Comparison of ENCODE assay signal across 6 cellular contexts in genomic region chr22:38372665-38373064, GRCh38. TPM values are rescaled to one million over a fixed set of nuclear protein-coding genes. Genes with fewer than 3 reads are reported as not detected.
DNase-seq lines count a peak whose midpoint lies in the region; ATAC-seq, FAIRE-seq and TF ChIP-seq lines count a peak whose summit lies in the region.
"Not testable (repeated sequence)": the region's sequence is repeated elsewhere in the genome, so short reads cannot be mapped to it uniquely, and the experiment has no call there.

No MANE protein-coding gene starts in this region.

- CTCF ChIA-PET in Calu3 (lab: Charles Lee): not testable (repeated sequence)
- CTCF ChIA-PET in GM12878 (lab: Yijun Ruan, JAX): interaction anchor here (0.7 kb wide), 1 partner anchor 320 kb away, joined by 3 read pairs; no protein-coding TSS in a partner anchor

- H3K4me1 ChIP-seq in GM12878 (ENCODE audit: control insufficient read depth, insufficient read depth, low read length): peaks cover 10% of the 10 kb centered on the region

- RAD21 ChIA-PET in GM12878 (lab: Charles Lee; ENCODE audit: unreplicated experiment): not testable (repeated sequence)

- DNase-seq in Calu3; GM12878 (ENCODE audit: low read depth, low spot score); immature natural killer cell; naive B cell: not testable (repeated sequence)
- DNase-seq in OCI-M1 (lab: John Stamatoyannopoulos, UW): peak; percentile 7

- H3K9ac ChIP-seq in GM12878 (ENCODE audit: control insufficient read depth, insufficient read depth, low read length): not testable (repeated sequence)

- H3K27me3 Mint-ChIP-seq in Calu3 (ENCODE audit: unreplicated experiment); immature natural killer cell (ENCODE audit: low read depth in 3 of 3); naive B cell; stimulated activated memory B cell treated with anti-CD40 and anti-IgM and Interleukin-4, amounts not matched to agents 10 μg/mL and 1 μg/mL and 100 μg/mL, for 72 hours: not testable (repeated sequence)

- BruUV-seq in Calu3 (replicated peaks; lab: Mats Ljungman, UMichigan): not testable (repeated sequence)
- BruUV-seq in GM12878 (replicated peaks; lab: Mats Ljungman, UMichigan): TSS peak; percentile 6

- not testable (repeated sequence) for TF ChIP-seq POLR2A in GM12878 (IDR thresholded peaks at IDR 0.05; ENCODE audit: low read depth, low read length)

- TF ChIP-seq RAD21 in GM12878 (IDR thresholded peaks at IDR 0.05; ENCODE audit: insufficient read depth, low read depth, low read length): not testable (repeated sequence)

- intact Hi-C loops in Calu3 (cut with micrococcal nuclease; ENCODE audit: unreplicated experiment); GM12878 (cut with micrococcal nuclease; ENCODE audit: unreplicated experiment): not testable (repeated sequence)

- POLR2A ChIA-PET in GM12878 (lab: Charles Lee): not testable (repeated sequence)

- H3K36me3 ChIP-seq in GM12878 (ENCODE audit: control insufficient read depth in 2 of 2, insufficient read depth in 2 of 2, low read length in 1 of 2): not testable (repeated sequence)

- H3K4me3 Mint-ChIP-seq in Calu3 (ENCODE audit: low read depth, unreplicated experiment); immature natural killer cell; naive B cell; stimulated activated memory B cell treated with anti-CD40 and anti-IgM and Interleukin-4, amounts not matched to agents 10 μg/mL and 1 μg/mL and 100 μg/mL, for 72 hours: not testable (repeated sequence)

- H3K9me3 Mint-ChIP-seq in Calu3 (ENCODE audit: low read depth, unreplicated experiment) (peaks cover 11% of the 10 kb centered on the region), naive B cell (peaks cover 0 to 14% (median 11%) of the 10 kb centered on the region in 7 donors)
- H3K9me3 Mint-ChIP-seq in immature natural killer cell; stimulated activated memory B cell treated with anti-CD40 and anti-IgM and Interleukin-4, amounts not matched to agents 10 μg/mL and 1 μg/mL and 100 μg/mL, for 72 hours: not testable (repeated sequence)

- SMC1A ChIA-PET in GM12878 (lab: Charles Lee; ENCODE audit: uncharacterized antibody, unreplicated experiment): not testable (repeated sequence)

- not testable (repeated sequence) for H3K79me2 ChIP-seq in GM12878 (ENCODE audit: control insufficient read depth, insufficient read depth, low read length)

- FAIRE-seq in GM12878 (lab: Jason Lieb, UNC): not testable (repeated sequence)

- peaks cover 19% of the 10 kb centered on the region for H3K36me3 Mint-ChIP-seq in Calu3 (ENCODE audit: insufficient read depth, unreplicated experiment)
- peaks cover 0 to 11% (median 4%) of the 10 kb centered on the region in 3 donors for H3K36me3 Mint-ChIP-seq in immature natural killer cell
- peaks cover 16 to 20% of the 10 kb centered on the region in 2 donors for H3K36me3 Mint-ChIP-seq in naive B cell
- peaks cover 52% of the 10 kb centered on the region for H3K36me3 Mint-ChIP-seq in stimulated activated memory B cell treated with anti-CD40 and anti-IgM and Interleukin-4, amounts not matched to agents 10 μg/mL and 1 μg/mL and 100 μg/mL, for 72 hours

- H2AFZ ChIP-seq in GM12878 (ENCODE audit: control insufficient read depth, low read depth, low read length): not testable (repeated sequence)

- WGBS in GM12878 (ENCODE audit: insufficient coverage, insufficient replicate concordance, low lambda C conversion rate, missing lambda C conversion rate): 65% methylated on average over 4 of the region's 4 CpGs

- H3K4me1 Mint-ChIP-seq in Calu3 (ENCODE audit: low read depth, unreplicated experiment): not testable (repeated sequence)
- H3K4me1 Mint-ChIP-seq in immature natural killer cell (peaks cover 37 to 44% of the 10 kb centered on the region in 2 donors), naive B cell (peaks cover 23 to 61% (median 44%) of the 10 kb centered on the region in 3 donors)
- peaks cover 58% of the 10 kb centered on the region for H3K4me1 Mint-ChIP-seq in stimulated activated memory B cell treated with anti-CD40 and anti-IgM and Interleukin-4, amounts not matched to agents 10 μg/mL and 1 μg/mL and 100 μg/mL, for 72 hours

- H3K27ac Mint-ChIP-seq in Calu3 (ENCODE audit: unreplicated experiment) (peak overlapping the region; percentile 46), immature natural killer cell (peak overlapping the region in 5 of 6 donors; percentile 8 to 91 (median 38)), naive B cell (peak overlapping the region in 4 of 6 donors; percentile 39 to 93 (median 86))
- peak overlapping the region; percentile 92 for H3K27ac Mint-ChIP-seq in stimulated activated memory B cell treated with anti-CD40 and anti-IgM and Interleukin-4, amounts not matched to agents 10 μg/mL and 1 μg/mL and 100 μg/mL, for 72 hours

- TF ChIP-seq EP300 in GM12878 (IDR thresholded peaks at IDR 0.05; ENCODE audit: borderline replicate concordance in 1 of 2, control insufficient read depth in 1 of 2, low read depth in 2 of 2, low read length in 2 of 2): not testable (repeated sequence)

- H4K20me1 ChIP-seq in GM12878 (ENCODE audit: control insufficient read depth, insufficient read depth): not testable (repeated sequence)

- in situ Hi-C loops in GM12878 (cut with MboI): not testable (repeated sequence)

- not testable (repeated sequence) for H3K4me2 ChIP-seq in GM12878 (ENCODE audit: control insufficient read depth, insufficient read depth)

- H3K27me3 ChIP-seq in GM12878 (replicated peaks in 1 of 2; ENCODE audit: control insufficient read depth in 2 of 2, insufficient read depth in 2 of 2, low read length in 1 of 2): not testable (repeated sequence)

- H3K4me3 ChIP-seq in GM12878: not testable (repeated sequence)

- TF ChIP-seq CTCF in Calu3 (IDR thresholded peaks at IDR 0.05; ENCODE audit: unreplicated experiment); GM12878 (IDR thresholded peaks at IDR 0.05 in 2 of 3, conservative IDR thresholded peaks at IDR 0.05 in 1 of 3; ENCODE audit: control insufficient read depth in 2 of 3, extremely low read depth in 1 of 3, insufficient read depth in 1 of 3, low read depth in 3 of 3, low read length in 3 of 3): not testable (repeated sequence)

- not testable (repeated sequence) for H3K9me3 ChIP-seq in GM12878 (replicated peaks; ENCODE audit: control insufficient read depth, insufficient read depth, low read length)

- H3K27ac ChIP-seq in GM12878 (ENCODE audit: control insufficient read depth, insufficient read depth): not testable (repeated sequence)

- not testable (repeated sequence) for ATAC-seq in GM12878; naive B cell (ENCODE audit: low read depth in 2 of 2); stimulated activated memory B cell treated with anti-CD40 and anti-IgM and Interleukin-4, amounts not matched to agents 10 μg/mL and 1 μg/mL and 100 μg/mL, for 72 hours

RNA-seq across cellular contexts. Expression of gene CSNK1E, which starts 55.4 kb away (rescaled TPM):
- 172 and 178 TPM in 2 replicates for total RNA-seq in Calu3 (2022)
- 185 TPM in 2 replicates for total RNA-seq in GM12878 (2013; cell fraction: nucleolus; rRNA removed)
- total RNA-seq in GM12878 (2014; rRNA removed): 78.7 and 88.5 TPM in 2 replicates
- 48.3 and 51.6 TPM in 2 replicates for total RNA-seq in GM12878 (2014; rRNA removed; fragmentation: Illumina TruSeq; extraction: Trizol)
- 89.9 and 98.8 TPM in 2 replicates for total RNA-seq in GM12878 (2021)
- polyA plus RNA-seq in GM12878 (2011; ENCODE audit: low read depth): 28.7 TPM
- 47.6 and 79.5 TPM in 2 replicates for polyA plus RNA-seq in GM12878 (2011; rRNA removed)
- 90.3 and 119 TPM in 2 replicates for polyA plus RNA-seq in GM12878 (2011; cell fraction: cytosol; rRNA removed)
- polyA plus RNA-seq in GM12878 (2011; cell fraction: nucleus; rRNA removed): 145 and 172 TPM in 2 replicates
- 56.9 and 63.0 TPM in 2 replicates for polyA plus RNA-seq in GM12878 (2012)
- polyA plus RNA-seq in GM12878 (2014; fragmentation: Illumina TruSeq; extraction: Trizol): 52.4 and 78.3 TPM in 2 replicates
- polyA plus RNA-seq in GM12878 (2014; fragmentation: Nextera tagmentation; extraction: Ambion mirVana): 10 to 100 TPM in 1 of 2 experiments, 1 to 10 TPM in 1; 5.9 to 12.6 TPM
- polyA plus RNA-seq in GM12878 (2014; rRNA removed): 103 and 107 TPM in 2 replicates
- polyA plus RNA-seq in GM12878 (2016; fragmentation: Nextera tagmentation; extraction: Ambion mirVana): 10 to 100 TPM; 17.3 to 18.5 TPM
- 56.9 and 94.5 TPM in 2 replicates for polyA minus RNA-seq in GM12878 (2011; rRNA and poly(A)+ RNA removed)
- 34.5 and 38.5 TPM in 2 replicates for polyA minus RNA-seq in GM12878 (2011; cell fraction: cytosol; rRNA and poly(A)+ RNA removed)
- polyA minus RNA-seq in GM12878 (2011; cell fraction: nucleus; rRNA and poly(A)+ RNA removed): 28.9 and 42.1 TPM in 2 replicates
- 10 to 100 TPM in 1 of 3 donors, 1 to 10 TPM in 2; 7.5 to 12.1 (median 8.6) TPM for polyA plus RNA-seq in immature natural killer cell
- polyA plus RNA-seq in naive B cell (ENCODE audit: low read depth in 6 of 6): 10 to 100 TPM in 3 of 6 donors, 1 to 10 TPM in 3; 5.8 to 19.6 (median 10.0) TPM

Comparison
In these comparisons a context has a peak if more than half of its experiments do, and no peak if none do; other contexts are left out.
1. H3K27ac Mint-ChIP-seq: peak in every context shown above with its lines; median percentile 92 in stimulated activated memory B cell treated with anti-CD40 and anti-IgM and Interleukin-4, amounts not matched to agents 10 μg/mL and 1 μg/mL and 100 μg/mL, for 72 hours; 86 in naive B cell; 46 in Calu3; 38 in immature natural killer cell.